14 cellular contexts compared by ENCODE assay signal in genomic region chr2:46167406-46167805, GRCh38.
"Had no signal": no experiment of that assay in that cellular context is flagged by ENCODE, and none has a peak within 500 bp of the region (broad histone marks: within the 10 kb centered on the region; RNA-seq: fewer than 3 reads in every experiment).

No MANE protein-coding gene starts in this region.

- H3K9ac ChIP-seq: neural progenitor cell had no signal

- DNase-seq: activated CD4-positive, alpha-beta T cell treated with anti-CD3 and anti-CD28 coated beads, Interleukin-2, amount 50 U/mL, for 1 hour; activated naive CD4-positive, alpha-beta T cell treated with anti-CD3 and anti-CD28 coated beads, Interleukin-2, amount 10 ng/mL, durations not matched to agents 7 days and 5 days; caudate nucleus; glutamatergic neuron; hypothalamus; ovary; upper lobe of left lung had no signal

- H3K4me1 Mint-ChIP-seq: activated naive CD4-positive, alpha-beta T cell treated with anti-CD3 and anti-CD28 coated beads, Interleukin-2, amount 10 ng/mL, durations not matched to agents 7 days and 5 days had no signal

- H3K4me3 Mint-ChIP-seq: activated naive CD4-positive, alpha-beta T cell treated with anti-CD3 and anti-CD28 coated beads, Interleukin-2, amount 10 ng/mL, durations not matched to agents 7 days and 5 days; activated T-helper 1 cell treated with anti-CD3 and anti-CD28 coated beads, Interleukin-12 subunit alpha, Interleukin-12 subunit beta, Interleukin-2, Interleukin-4 antibody, amounts not matched to agents 30 ng/mL and 10 ng/mL and 1 ng/mL, durations not matched to agents 14 hours and 24 hours and 36 hours; mesothelial cell of epicardium; neural progenitor cell; stimulated activated naive CD8-positive, alpha-beta T cell treated with anti-CD3 and anti-CD28 coated beads, Interleukin-15, Interleukin-2, amounts not matched to agents 100 ng/mL and 50 ng/mL, for 24 hours had no signal

- H3K27me3 ChIP-seq: esophagus muscularis mucosa, neural progenitor cell, ovary, right lobe of liver, suprapubic skin, upper lobe of left lung had no signal

- H3K36me3 ChIP-seq: esophagus muscularis mucosa, neural progenitor cell, ovary, right lobe of liver, suprapubic skin had no signal

- ATAC-seq: right lobe of liver had no signal

- H3K36me3 Mint-ChIP-seq: activated naive CD4-positive, alpha-beta T cell treated with anti-CD3 and anti-CD28 coated beads, Interleukin-2, amount 10 ng/mL, durations not matched to agents 7 days and 5 days; mesothelial cell of epicardium; neural progenitor cell had no signal

- H3K4me1 ChIP-seq: right lobe of liver had no signal

- H3K9me3 Mint-ChIP-seq: activated naive CD4-positive, alpha-beta T cell treated with anti-CD3 and anti-CD28 coated beads, Interleukin-2, amount 10 ng/mL, durations not matched to agents 7 days and 5 days; activated T-helper 1 cell treated with anti-CD3 and anti-CD28 coated beads, Interleukin-12 subunit alpha, Interleukin-12 subunit beta, Interleukin-2, Interleukin-4 antibody, amounts not matched to agents 30 ng/mL and 10 ng/mL and 1 ng/mL, durations not matched to agents 14 hours and 24 hours and 36 hours; mesothelial cell of epicardium; neural progenitor cell; stimulated activated naive CD8-positive, alpha-beta T cell treated with anti-CD3 and anti-CD28 coated beads, Interleukin-15, Interleukin-2, amounts not matched to agents 100 ng/mL and 50 ng/mL, for 24 hours had no signal

- H3K4me3 ChIP-seq: esophagus muscularis mucosa, neural progenitor cell, ovary, right lobe of liver, suprapubic skin, upper lobe of left lung had no signal

- H3K9me3 ChIP-seq: esophagus muscularis mucosa, ovary, right lobe of liver, suprapubic skin, upper lobe of left lung had no signal

- H3K4me2 ChIP-seq: neural progenitor cell had no signal

- H3K27ac Mint-ChIP-seq: activated naive CD4-positive, alpha-beta T cell treated with anti-CD3 and anti-CD28 coated beads, Interleukin-2, amount 10 ng/mL, durations not matched to agents 7 days and 5 days; activated T-helper 1 cell treated with anti-CD3 and anti-CD28 coated beads, Interleukin-12 subunit alpha, Interleukin-12 subunit beta, Interleukin-2, Interleukin-4 antibody, amounts not matched to agents 30 ng/mL and 10 ng/mL and 1 ng/mL, durations not matched to agents 14 hours and 24 hours and 36 hours; mesothelial cell of epicardium; neural progenitor cell; stimulated activated naive CD8-positive, alpha-beta T cell treated with anti-CD3 and anti-CD28 coated beads, Interleukin-15, Interleukin-2, amounts not matched to agents 100 ng/mL and 50 ng/mL, for 24 hours had no signal

- H3K27ac ChIP-seq: esophagus muscularis mucosa, neural progenitor cell, ovary, right lobe of liver, suprapubic skin had no signal

- H2AFZ ChIP-seq: neural progenitor cell had no signal

- H3K27me3 Mint-ChIP-seq: activated naive CD4-positive, alpha-beta T cell treated with anti-CD3 and anti-CD28 coated beads, Interleukin-2, amount 10 ng/mL, durations not matched to agents 7 days and 5 days; stimulated activated naive CD8-positive, alpha-beta T cell treated with anti-CD3 and anti-CD28 coated beads, Interleukin-15, Interleukin-2, amounts not matched to agents 100 ng/mL and 50 ng/mL, for 24 hours had no signal
